8 cellular contexts compared by ENCODE assay signal in genomic region chr9:88578486-88579362, GRCh38. TPM values are rescaled to one million over a fixed set of nuclear protein-coding genes. Genes with fewer than 3 reads are reported as not detected.
DNase-seq lines count a peak whose midpoint lies in the region; ATAC-seq, FAIRE-seq and TF ChIP-seq lines count a peak whose summit lies in the region.

No MANE protein-coding gene starts in this region.

- no peak for TF ChIP-seq POLR2A in endothelial cell of umbilical vein (IDR thresholded peaks at IDR 0.05; ENCODE audit: low read depth, low read length)

- POLR2A ChIA-PET in A673 (lab: Charles Lee; ENCODE audit: low non-redundant PET) (no interaction called here), endothelial cell of umbilical vein (lab: Charles Lee) (no interaction called here)

- CTCF ChIA-PET in A673 (lab: Charles Lee) (interaction anchor here (0.5 kb wide), 3 partner anchors 12 to 418 kb away, joined by 3 to 5 read pairs (median 4); no protein-coding TSS in a partner anchor), endothelial cell of umbilical vein (lab: Charles Lee) (interaction anchor here (0.6 to 2.5 kb wide), 10 partner anchors 30 to 630 kb away, joined by 3 to 19 read pairs (median 4); no protein-coding TSS in a partner anchor)

- H3K9me3 ChIP-seq in A673 (ENCODE audit: low read depth, low read length, poor library complexity, severe bottlenecking): peaks cover 7% of the 10 kb centered on the region
- no peaks in the 10 kb centered on the region for H3K9me3 ChIP-seq in endothelial cell of umbilical vein (replicated peaks; ENCODE audit: control insufficient read depth, insufficient read depth, low read length)

- H3K79me2 ChIP-seq in endothelial cell of umbilical vein (ENCODE audit: control insufficient read depth, insufficient read depth, low read length): no peaks in the 10 kb centered on the region

- no peak overlapping the region for H3K9ac ChIP-seq in endothelial cell of umbilical vein (replicated peaks; ENCODE audit: extremely low read depth, insufficient read depth, low read length)

- peak; percentile 76 for DNase-seq in A673 (ENCODE audit: low spot score)
- DNase-seq in GM13976 (ENCODE audit: low spot score): peak; percentile 85
- DNase-seq in NOMO-1 treated with DMSO at 0.1 percent for 48 hours (lab: John Stamatoyannopoulos, UW; ENCODE audit: unreplicated experiment): peak; percentile 26
- peak; percentile 12 for DNase-seq in activated CD8-positive, alpha-beta memory T cell treated with anti-CD3 and anti-CD28 coated beads, Interleukin-2, amount 50 U/mL, for 24 hours (ENCODE audit: extremely low read depth)
- peak; percentile 69 for DNase-seq in endothelial cell of umbilical vein (ENCODE audit: low read depth, low spot score)
- DNase-seq in middle frontal gyrus (ENCODE audit: extremely low spot score, low spot score): peak; percentile 62
- DNase-seq in stimulated activated CD8-positive, alpha-beta memory T cell treated with anti-CD3 and anti-CD28 coated beads, Interleukin-4, amount 100 ng/mL, for 24 hours (ENCODE audit: low read depth): peak; percentile 46

- ATAC-seq in HG02973 (IDR thresholded peaks at IDR 0.05; ENCODE audit: unreplicated experiment): peak; percentile 83

- H3K36me3 ChIP-seq in A673 (ENCODE audit: insufficient read depth, low read length, poor library complexity, severe bottlenecking) (no peaks in the 10 kb centered on the region), endothelial cell of umbilical vein (ENCODE audit: control insufficient read depth in 2 of 2, extremely low read depth in 1 of 2, insufficient read depth in 2 of 2, low read length in 2 of 2) (no peaks in the 10 kb centered on the region)

- no peak overlapping the region for H3K27ac ChIP-seq in A673 (ENCODE audit: low read depth, low read length, poor library complexity, severe bottlenecking)
- H3K27ac ChIP-seq in endothelial cell of umbilical vein (ENCODE audit: insufficient read depth, low read depth, low read length): no peak overlapping the region

- no TSS peak for BruUV-seq in A673 (replicated peaks; lab: Mats Ljungman, UMichigan)
- BruUV-seq in endothelial cell of umbilical vein (replicated peaks; lab: Mats Ljungman, UMichigan): no TSS peak

- no peak overlapping the region for H3K4me2 ChIP-seq in endothelial cell of umbilical vein (ENCODE audit: insufficient read depth, low read length)

- no peaks in the 10 kb centered on the region for H3K27me3 ChIP-seq in A673 (replicated peaks; ENCODE audit: insufficient read depth, low read depth, low read length, poor library complexity)
- H3K27me3 ChIP-seq in endothelial cell of umbilical vein (ENCODE audit: control insufficient read depth in 2 of 2, insufficient read depth in 2 of 2, low read length in 2 of 2): no peaks in the 10 kb centered on the region

- dilution Hi-C loops in endothelial cell of umbilical vein (cut with MboI; ENCODE audit: extremely low pct_ligation_motif_present, low sequenced_read_pairs): no loop called here

- no peaks in the 10 kb centered on the region for H4K20me1 ChIP-seq in endothelial cell of umbilical vein (replicated peaks; ENCODE audit: control insufficient read depth, extremely low read depth, insufficient read depth, low read length)

- intact Hi-C loops in A673 (cut with micrococcal nuclease; ENCODE audit: unreplicated experiment): loop anchor here (10.0 kb wide), 3 partner anchors 84 to 474 kb away; partner anchors contain the start of gene SPIN1
- intact Hi-C loops in endothelial cell of umbilical vein (cut with micrococcal nuclease): loop anchor here (1.0 to 5.0 kb wide), 6 partner anchors 41 to 627 kb away; partner anchors contain the start of genes CDK20, NXNL2 and SPIN1

- H3K9me1 ChIP-seq in endothelial cell of umbilical vein (replicated peaks; ENCODE audit: control insufficient read depth, extremely low read depth, insufficient read depth, low read length): no peaks in the 10 kb centered on the region

- peak overlapping the region; percentile 74 for H2AFZ ChIP-seq in endothelial cell of umbilical vein (ENCODE audit: low read depth, low read length)

- TF ChIP-seq CTCF in A673 (conservative IDR thresholded peaks at IDR 0.05; ENCODE audit: low read depth, low read length): peak; percentile 98
- TF ChIP-seq CTCF in GM13976 (IDR thresholded peaks at IDR 0.05; ENCODE audit: borderline replicate concordance, control extremely low read depth, extremely low read depth, insufficient read depth, missing control alignments): peak; percentile 91
- peak; percentile 94 to 96 for TF ChIP-seq CTCF in endothelial cell of umbilical vein (IDR thresholded peaks at IDR 0.05; ENCODE audit: extremely low read depth in 1 of 2, insufficient read depth in 1 of 2, low read depth in 1 of 2, low read length in 2 of 2)

- H3K4me3 ChIP-seq in A673 (ENCODE audit: low read depth, low read length, poor library complexity, severe bottlenecking) (peak overlapping the region; percentile 32), endothelial cell of umbilical vein (replicated peaks in 1 of 3; ENCODE audit: insufficient read depth in 1 of 3, low read depth in 1 of 3, low read length in 3 of 3) (no peak overlapping the region)

- H3K4me1 ChIP-seq in A673 (ENCODE audit: insufficient read depth, low read length, poor library complexity, severe bottlenecking) (peaks cover 37% of the 10 kb centered on the region), endothelial cell of umbilical vein (ENCODE audit: control insufficient read depth, extremely low read depth, insufficient read depth, low read length) (peaks cover 4% of the 10 kb centered on the region)

- in situ Hi-C loops in GM13976 (cut with MboI; ENCODE audit: low sequenced_read_pairs, unreplicated experiment): no loop called here

- peak; percentile 85 for FAIRE-seq in endothelial cell of umbilical vein (lab: Jason Lieb, UNC)

TF ChIP-seq in endothelial cell of umbilical vein, 7 proteins besides CTCF, POLR2A, EP300 and RAD21:
- no peak for TF ChIP-seq GATA2 (IDR thresholded peaks at IDR 0.05; ENCODE audit: insufficient read depth, insufficient read length, low read depth, low read length)
- TF ChIP-seq MYC (IDR thresholded peaks at IDR 0.05; ENCODE audit: low read depth, low read length): no peak
- TF ChIP-seq POLR2AphosphoS5 (IDR thresholded peaks at IDR 0.05; ENCODE audit: insufficient read depth, low read depth, low read length): no peak
- no peak for TF ChIP-seq FOS (IDR thresholded peaks at IDR 0.05; ENCODE audit: borderline replicate concordance, insufficient read depth, low read length)
- no peak for TF ChIP-seq JUN (IDR thresholded peaks at IDR 0.05; ENCODE audit: borderline replicate concordance, insufficient read depth, insufficient read length, low read depth)
- TF ChIP-seq, protein P1, sequence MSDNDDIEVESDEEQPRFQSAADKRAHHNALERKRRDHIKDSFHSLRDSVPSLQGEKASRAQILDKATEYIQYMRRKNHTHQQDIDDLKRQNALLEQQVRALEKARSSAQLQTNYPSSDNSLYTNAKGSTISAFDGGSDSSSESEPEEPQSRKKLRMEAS (IDR thresholded peaks at IDR 0.05; ENCODE audit: insufficient read depth, insufficient read length): no peak
- TF ChIP-seq EZH2 (IDR thresholded peaks at IDR 0.05; ENCODE audit: borderline replicate concordance, low read depth, low read length, severe bottlenecking): no peak

RNA-seq across cellular contexts. Expression of gene NXNL2, which starts 43.7 kb away (rescaled TPM):
- total RNA-seq in A673 (2021): 1.3 TPM in 2 replicates
- not detected in 2 replicates for total RNA-seq in endothelial cell of umbilical vein
- polyA plus RNA-seq in endothelial cell of umbilical vein: 0.14 TPM in 1 of 2 replicates, not detected in the other
- 0.07 TPM in 1 of 2 replicates, not detected in the other for polyA plus RNA-seq in endothelial cell of umbilical vein (2011; cell fraction: cytosol; rRNA removed)
- 0.13 TPM in 1 of 2 replicates, not detected in the other for polyA plus RNA-seq in endothelial cell of umbilical vein (2011; cell fraction: nucleus; rRNA removed)
- polyA plus RNA-seq in endothelial cell of umbilical vein (2012): not detected in 2 replicates
- polyA minus RNA-seq in endothelial cell of umbilical vein: not detected in 2 replicates
- not detected for polyA minus RNA-seq in endothelial cell of umbilical vein (2011; cell fraction: cytosol; rRNA and poly(A)+ RNA removed)
- polyA minus RNA-seq in endothelial cell of umbilical vein (2011; cell fraction: nucleus; rRNA and poly(A)+ RNA removed): not detected in 2 replicates

Comparison
In these comparisons a context has a peak if more than half of its experiments do, and no peak if none do; other contexts are left out.
1. DNase-seq: peak in every context shown above with its lines; median percentile 85 in GM13976; 76 in A673; 69 in endothelial cell of umbilical vein; 62 in middle frontal gyrus; 46 in stimulated activated CD8-positive, alpha-beta memory T cell treated with anti-CD3 and anti-CD28 coated beads, Interleukin-4, amount 100 ng/mL, for 24 hours; 26 in NOMO-1 treated with DMSO at 0.1 percent for 48 hours; 12 in activated CD8-positive, alpha-beta memory T cell treated with anti-CD3 and anti-CD28 coated beads, Interleukin-2, amount 50 U/mL, for 24 hours.